8 cellular contexts compared by ENCODE assay signal in genomic region chr14:103519837-103520212, GRCh38. TPM values are rescaled to one million over a fixed set of nuclear protein-coding genes. Genes with fewer than 3 reads are reported as not detected.
DNase-seq lines count a peak whose midpoint lies in the region; ATAC-seq and TF ChIP-seq lines count a peak whose summit lies in the region.

No MANE protein-coding gene starts in this region.

- intact Hi-C loops in CD8-positive, alpha-beta T cell (cut with DNase I, micrococcal nuclease), result loop anchor here (5.0 to 10.0 kb wide), 2 partner anchors 185 to 392 kb away; partner anchors contain the start of gene EIF5 (in 1 of the 2)
- intact Hi-C loops in ovary (cut with DNase I), result loop anchor here in 1 of 4 donors (5.0 kb wide), 1 partner anchor 32 kb away; no protein-coding TSS in a partner anchor

- no peak overlapping the region for H3K27ac Mint-ChIP-seq in CD8-positive, alpha-beta T cell
- no peak overlapping the region for H3K27ac Mint-ChIP-seq in endothelial cell (ENCODE audit: unreplicated experiment)

- no peak overlapping the region for H3K27ac ChIP-seq in CD8-positive, alpha-beta T cell (ENCODE audit: low read depth, low read length)
- H3K27ac ChIP-seq in ovary, result peak overlapping the region in 1 of 2 donors; percentile 66

- no peak overlapping the region for H3K4me3 ChIP-seq in CD8-positive, alpha-beta T cell (ENCODE audit: low read depth, low read length)
- no peak overlapping the region for H3K4me3 ChIP-seq in ovary

- H3K27me3 Mint-ChIP-seq in CD8-positive, alpha-beta T cell (ENCODE audit: low read depth), result peaks cover 5% of the 10 kb centered on the region
- peaks cover 18% of the 10 kb centered on the region for H3K27me3 Mint-ChIP-seq in endothelial cell (ENCODE audit: unreplicated experiment)

- H3K36me3 ChIP-seq in CD8-positive, alpha-beta T cell (ENCODE audit: insufficient read depth, low read length), result no peaks in the 10 kb centered on the region
- no peaks in the 10 kb centered on the region for H3K36me3 ChIP-seq in ovary

- peak overlapping the region; percentile 65 for H3K4me3 Mint-ChIP-seq in CD8-positive, alpha-beta T cell
- H3K4me3 Mint-ChIP-seq in endothelial cell (ENCODE audit: unreplicated experiment), result peak overlapping the region; percentile 12

- POLR2A ChIA-PET in CD8-positive, alpha-beta T cell (lab: Charles Lee), result no interaction called here

- WGBS in ovary, 3 donors, result 57 to 63% (median 59%) methylated on average over 21 to 22 of the region's 22 CpGs

- no peak for TF ChIP-seq POLR2A in ovary (IDR thresholded peaks at IDR 0.05)

- no peaks in the 10 kb centered on the region for H3K9me3 ChIP-seq in CD8-positive, alpha-beta T cell (ENCODE audit: low read length)
- H3K9me3 ChIP-seq in ovary, result no peaks in the 10 kb centered on the region

- no peaks in the 10 kb centered on the region for H3K36me3 Mint-ChIP-seq in CD8-positive, alpha-beta T cell
- H3K36me3 Mint-ChIP-seq in endothelial cell (ENCODE audit: low read depth, unreplicated experiment), result peaks cover 5% of the 10 kb centered on the region

- TF ChIP-seq EP300 in ovary (IDR thresholded peaks at IDR 0.05), result no peak

- H3K4me1 ChIP-seq in CD8-positive, alpha-beta T cell (ENCODE audit: insufficient read depth, low read length), result peaks cover 24% of the 10 kb centered on the region
- H3K4me1 ChIP-seq in ovary (ENCODE audit: insufficient read depth), result peaks cover 10% of the 10 kb centered on the region

- peaks cover 10% of the 10 kb centered on the region for H3K4me1 Mint-ChIP-seq in CD8-positive, alpha-beta T cell (ENCODE audit: low read depth)
- peaks cover 9% of the 10 kb centered on the region for H3K4me1 Mint-ChIP-seq in endothelial cell (ENCODE audit: unreplicated experiment)

- no peak for ATAC-seq in CD8-positive, alpha-beta T cell
- no peak for ATAC-seq in GM18868 (IDR thresholded peaks at IDR 0.05; ENCODE audit: unreplicated experiment)
- ATAC-seq in GM18511 (IDR thresholded peaks at IDR 0.05; ENCODE audit: unreplicated experiment), result no peak
- ATAC-seq in HG03108 (IDR thresholded peaks at IDR 0.05; ENCODE audit: unreplicated experiment), result no peak

- no peak for DNase-seq in CD8-positive, alpha-beta T cell
- DNase-seq in NCI-H510A treated with DMSO at 0.1 percent for 48 hours (lab: John Stamatoyannopoulos, UW) (peak; percentile 74), endothelial cell (ENCODE audit: low spot score) (no peak), ovary (peak in 4 of 5 donors; percentile 38 to 72 (median 58))
- DNase-seq in activated CD4-positive, CD25-positive, alpha-beta regulatory T cell (lab: John Stamatoyannopoulos, UW), result no peak

- CTCF ChIA-PET in CD8-positive, alpha-beta T cell (lab: Charles Lee), result interaction anchor here (0.9 to 7.1 kb wide), 7 partner anchors 11 to 38 kb away, joined by 3 to 104 read pairs (median 8); partner anchors contain the start of gene TRMT61A

- H3K27me3 ChIP-seq in CD8-positive, alpha-beta T cell (ENCODE audit: insufficient read depth, low read length), result peaks cover 5% of the 10 kb centered on the region
- no peaks in the 10 kb centered on the region for H3K27me3 ChIP-seq in ovary

- no peak for TF ChIP-seq CTCF in CD8-positive, alpha-beta T cell (IDR thresholded peaks at IDR 0.05)
- TF ChIP-seq CTCF in endothelial cell (IDR thresholded peaks at IDR 0.05; ENCODE audit: unreplicated experiment) (no peak), ovary (IDR thresholded peaks at IDR 0.05) (no peak)

- H3K9me3 Mint-ChIP-seq in CD8-positive, alpha-beta T cell, result no peaks in the 10 kb centered on the region
- no peaks in the 10 kb centered on the region for H3K9me3 Mint-ChIP-seq in endothelial cell (ENCODE audit: unreplicated experiment)

RNA-seq across cellular contexts. Expression of gene CKB, which starts 2.8 kb away (rescaled TPM):
- 1 to 10 TPM; 6.5 TPM for total RNA-seq in CD8-positive, alpha-beta T cell
- total RNA-seq in endothelial cell (ENCODE audit: unreplicated experiment), result 23.1 TPM
- total RNA-seq in ovary, result 100 to 1,000 TPM in 6 of 7 donors, 10 to 100 TPM in 1; 79.4 to 284 (median 140) TPM
- 100 to 1,000 TPM in 1 of 2 donors, 10 to 100 TPM in 1; 47.5 to 134 TPM for polyA plus RNA-seq in ovary

RNA-seq across cellular contexts. Expression of gene TRMT61A, which starts 9.2 kb away (rescaled TPM):
- total RNA-seq in CD8-positive, alpha-beta T cell, result 10 to 100 TPM; 10.9 to 11.6 TPM
- total RNA-seq in endothelial cell (ENCODE audit: unreplicated experiment), result 6.1 TPM
- total RNA-seq in ovary, result 10 to 100 TPM in 6 of 7 donors, 1 to 10 TPM in 1; 8.1 to 20.9 (median 14.8) TPM
- 10 to 100 TPM in 1 of 2 donors, under 1 TPM in 1; 0.62 to 12.1 TPM for polyA plus RNA-seq in ovary

RNA-seq across cellular contexts. Expression of gene BAG5, which starts 42.6 kb away (rescaled TPM):
- total RNA-seq in CD8-positive, alpha-beta T cell, result 10 to 100 TPM; 46.2 to 46.3 TPM
- 39.9 TPM for total RNA-seq in endothelial cell (ENCODE audit: unreplicated experiment)
- 10 to 100 TPM; 13.2 to 29.1 (median 24.4) TPM for total RNA-seq in ovary
- polyA plus RNA-seq in ovary, result 10 to 100 TPM in 1 of 2 donors, 1 to 10 TPM in 1; 9.8 to 26.6 TPM

RNA-seq across cellular contexts. Expression of gene COA8, which starts 42.9 kb away (rescaled TPM):
- 10 to 100 TPM; 11.6 to 13.4 TPM for total RNA-seq in CD8-positive, alpha-beta T cell
- total RNA-seq in endothelial cell (ENCODE audit: unreplicated experiment), result 45.2 TPM
- total RNA-seq in ovary, result 10 to 100 TPM; 11.4 to 28.1 (median 26.6) TPM
- 10 to 100 TPM; 34.9 to 50.1 TPM for polyA plus RNA-seq in ovary

Comparison
In these comparisons a context has a peak if more than half of its experiments do, and no peak if none do; other contexts are left out.
1. DNase-seq: peak in NCI-H510A treated with DMSO at 0.1 percent for 48 hours (single experiment) and ovary (4 of 5); none in CD8-positive, alpha-beta T cell (0 of 7), endothelial cell (single experiment) and activated CD4-positive, CD25-positive, alpha-beta regulatory T cell (0 of 4).